Comparison of ENCODE assay signal across 1 cellular context in the genomic region with DNA sequence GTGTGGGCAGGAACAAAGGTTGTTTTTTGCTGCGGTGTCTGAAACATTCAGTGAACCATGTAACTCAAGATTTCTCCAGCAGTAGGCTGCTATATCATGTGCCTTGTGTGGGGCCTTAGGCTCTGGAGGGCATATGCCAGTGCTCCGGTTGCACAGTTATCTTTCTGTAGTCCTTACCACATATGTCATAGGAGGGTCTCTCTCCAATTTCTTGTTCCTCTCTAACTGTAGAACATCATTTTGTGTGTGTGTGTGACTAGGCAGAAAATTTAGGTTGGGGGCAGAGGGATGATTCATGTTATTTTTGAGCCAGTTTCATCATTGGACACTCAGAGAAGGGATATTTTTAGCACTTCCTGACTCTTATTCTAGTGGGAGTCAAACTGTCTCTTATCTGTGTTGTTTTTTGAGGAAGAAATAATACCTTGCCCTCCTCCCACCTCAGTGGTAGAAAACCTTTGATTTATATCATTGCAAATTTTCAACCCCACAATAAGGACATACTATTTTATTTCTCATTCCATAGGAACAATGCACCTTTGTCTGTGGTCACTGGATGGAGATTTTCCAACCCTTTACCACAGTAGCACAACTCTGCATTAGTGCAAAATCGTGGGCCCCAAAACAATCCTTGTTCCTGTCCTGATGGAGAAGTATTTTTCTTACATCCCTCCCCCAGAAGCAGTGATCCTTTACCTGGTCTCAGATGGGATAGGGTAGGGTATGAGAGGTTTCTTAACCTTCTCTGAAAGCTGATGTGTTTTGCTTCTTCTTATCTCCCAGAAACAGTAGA.
TF ChIP-seq lines count a peak whose summit lies in the region.

No MANE protein-coding gene starts in this region.

TF ChIP-seq in K562, 482 proteins besides CTCF, POLR2A, EP300 and RAD21 (continued from another document):
- TF ChIP-seq SMARCE1 (IDR thresholded peaks at IDR 0.05), result peak; percentile 89
- TF ChIP-seq CBFA2T3 (IDR thresholded peaks at IDR 0.05), result peak; percentile 49
- TF ChIP-seq, protein P1, sequence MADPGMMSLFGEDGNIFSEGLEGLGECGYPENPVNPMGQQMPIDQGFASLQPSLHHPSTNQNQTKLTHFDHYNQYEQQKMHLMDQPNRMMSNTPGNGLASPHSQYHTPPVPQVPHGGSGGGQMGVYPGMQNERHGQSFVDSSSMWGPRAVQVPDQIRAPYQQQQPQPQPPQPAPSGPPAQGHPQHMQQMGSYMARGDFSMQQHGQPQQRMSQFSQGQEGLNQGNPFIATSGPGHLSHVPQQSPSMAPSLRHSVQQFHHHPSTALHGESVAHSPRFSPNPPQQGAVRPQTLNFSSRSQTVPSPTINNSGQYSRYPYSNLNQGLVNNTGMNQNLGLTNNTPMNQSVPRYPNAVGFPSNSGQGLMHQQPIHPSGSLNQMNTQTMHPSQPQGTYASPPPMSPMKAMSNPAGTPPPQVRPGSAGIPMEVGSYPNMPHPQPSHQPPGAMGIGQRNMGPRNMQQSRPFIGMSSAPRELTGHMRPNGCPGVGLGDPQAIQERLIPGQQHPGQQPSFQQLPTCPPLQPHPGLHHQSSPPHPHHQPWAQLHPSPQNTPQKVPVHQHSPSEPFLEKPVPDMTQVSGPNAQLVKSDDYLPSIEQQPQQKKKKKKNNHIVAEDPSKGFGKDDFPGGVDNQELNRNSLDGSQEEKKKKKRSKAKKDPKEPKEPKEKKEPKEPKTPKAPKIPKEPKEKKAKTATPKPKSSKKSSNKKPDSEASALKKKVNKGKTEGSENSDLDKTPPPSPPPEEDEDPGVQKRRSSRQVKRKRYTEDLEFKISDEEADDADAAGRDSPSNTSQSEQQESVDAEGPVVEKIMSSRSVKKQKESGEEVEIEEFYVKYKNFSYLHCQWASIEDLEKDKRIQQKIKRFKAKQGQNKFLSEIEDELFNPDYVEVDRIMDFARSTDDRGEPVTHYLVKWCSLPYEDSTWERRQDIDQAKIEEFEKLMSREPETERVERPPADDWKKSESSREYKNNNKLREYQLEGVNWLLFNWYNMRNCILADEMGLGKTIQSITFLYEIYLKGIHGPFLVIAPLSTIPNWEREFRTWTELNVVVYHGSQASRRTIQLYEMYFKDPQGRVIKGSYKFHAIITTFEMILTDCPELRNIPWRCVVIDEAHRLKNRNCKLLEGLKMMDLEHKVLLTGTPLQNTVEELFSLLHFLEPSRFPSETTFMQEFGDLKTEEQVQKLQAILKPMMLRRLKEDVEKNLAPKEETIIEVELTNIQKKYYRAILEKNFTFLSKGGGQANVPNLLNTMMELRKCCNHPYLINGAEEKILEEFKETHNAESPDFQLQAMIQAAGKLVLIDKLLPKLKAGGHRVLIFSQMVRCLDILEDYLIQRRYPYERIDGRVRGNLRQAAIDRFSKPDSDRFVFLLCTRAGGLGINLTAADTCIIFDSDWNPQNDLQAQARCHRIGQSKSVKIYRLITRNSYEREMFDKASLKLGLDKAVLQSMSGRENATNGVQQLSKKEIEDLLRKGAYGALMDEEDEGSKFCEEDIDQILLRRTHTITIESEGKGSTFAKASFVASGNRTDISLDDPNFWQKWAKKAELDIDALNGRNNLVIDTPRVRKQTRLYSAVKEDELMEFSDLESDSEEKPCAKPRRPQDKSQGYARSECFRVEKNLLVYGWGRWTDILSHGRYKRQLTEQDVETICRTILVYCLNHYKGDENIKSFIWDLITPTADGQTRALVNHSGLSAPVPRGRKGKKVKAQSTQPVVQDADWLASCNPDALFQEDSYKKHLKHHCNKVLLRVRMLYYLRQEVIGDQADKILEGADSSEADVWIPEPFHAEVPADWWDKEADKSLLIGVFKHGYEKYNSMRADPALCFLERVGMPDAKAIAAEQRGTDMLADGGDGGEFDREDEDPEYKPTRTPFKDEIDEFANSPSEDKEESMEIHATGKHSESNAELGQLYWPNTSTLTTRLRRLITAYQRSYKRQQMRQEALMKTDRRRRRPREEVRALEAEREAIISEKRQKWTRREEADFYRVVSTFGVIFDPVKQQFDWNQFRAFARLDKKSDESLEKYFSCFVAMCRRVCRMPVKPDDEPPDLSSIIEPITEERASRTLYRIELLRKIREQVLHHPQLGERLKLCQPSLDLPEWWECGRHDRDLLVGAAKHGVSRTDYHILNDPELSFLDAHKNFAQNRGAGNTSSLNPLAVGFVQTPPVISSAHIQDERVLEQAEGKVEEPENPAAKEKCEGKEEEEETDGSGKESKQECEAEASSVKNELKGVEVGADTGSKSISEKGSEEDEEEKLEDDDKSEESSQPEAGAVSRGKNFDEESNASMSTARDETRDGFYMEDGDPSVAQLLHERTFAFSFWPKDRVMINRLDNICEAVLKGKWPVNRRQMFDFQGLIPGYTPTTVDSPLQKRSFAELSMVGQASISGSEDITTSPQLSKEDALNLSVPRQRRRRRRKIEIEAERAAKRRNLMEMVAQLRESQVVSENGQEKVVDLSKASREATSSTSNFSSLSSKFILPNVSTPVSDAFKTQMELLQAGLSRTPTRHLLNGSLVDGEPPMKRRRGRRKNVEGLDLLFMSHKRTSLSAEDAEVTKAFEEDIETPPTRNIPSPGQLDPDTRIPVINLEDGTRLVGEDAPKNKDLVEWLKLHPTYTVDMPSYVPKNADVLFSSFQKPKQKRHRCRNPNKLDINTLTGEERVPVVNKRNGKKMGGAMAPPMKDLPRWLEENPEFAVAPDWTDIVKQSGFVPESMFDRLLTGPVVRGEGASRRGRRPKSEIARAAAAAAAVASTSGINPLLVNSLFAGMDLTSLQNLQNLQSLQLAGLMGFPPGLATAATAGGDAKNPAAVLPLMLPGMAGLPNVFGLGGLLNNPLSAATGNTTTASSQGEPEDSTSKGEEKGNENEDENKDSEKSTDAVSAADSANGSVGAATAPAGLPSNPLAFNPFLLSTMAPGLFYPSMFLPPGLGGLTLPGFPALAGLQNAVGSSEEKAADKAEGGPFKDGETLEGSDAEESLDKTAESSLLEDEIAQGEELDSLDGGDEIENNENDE (IDR thresholded peaks at IDR 0.05; ENCODE audit: low read depth, low read length), result no peak
- TF ChIP-seq ZNF766 (CRISPR knock-in tag; conservative IDR thresholded peaks at IDR 0.05), result peak; percentile 90
- TF ChIP-seq SRF (CRISPR knock-in tag; IDR thresholded peaks at IDR 0.05), result no peak
- no peak for TF ChIP-seq PHTF2 (CRISPR knock-in tag; IDR thresholded peaks at IDR 0.05)
- peak; percentile 47 for TF ChIP-seq EP400 (IDR thresholded peaks at IDR 0.05)
- TF ChIP-seq, protein P2, sequence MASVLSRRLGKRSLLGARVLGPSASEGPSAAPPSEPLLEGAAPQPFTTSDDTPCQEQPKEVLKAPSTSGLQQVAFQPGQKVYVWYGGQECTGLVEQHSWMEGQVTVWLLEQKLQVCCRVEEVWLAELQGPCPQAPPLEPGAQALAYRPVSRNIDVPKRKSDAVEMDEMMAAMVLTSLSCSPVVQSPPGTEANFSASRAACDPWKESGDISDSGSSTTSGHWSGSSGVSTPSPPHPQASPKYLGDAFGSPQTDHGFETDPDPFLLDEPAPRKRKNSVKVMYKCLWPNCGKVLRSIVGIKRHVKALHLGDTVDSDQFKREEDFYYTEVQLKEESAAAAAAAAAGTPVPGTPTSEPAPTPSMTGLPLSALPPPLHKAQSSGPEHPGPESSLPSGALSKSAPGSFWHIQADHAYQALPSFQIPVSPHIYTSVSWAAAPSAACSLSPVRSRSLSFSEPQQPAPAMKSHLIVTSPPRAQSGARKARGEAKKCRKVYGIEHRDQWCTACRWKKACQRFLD (CRISPR knock-in tag; IDR thresholded peaks at IDR 0.05), result 0 out of 2 replicates have a peak, but pooled peaks have one; percentile 45
- no peak for TF ChIP-seq HSF4 (CRISPR knock-in tag; IDR thresholded peaks at IDR 0.05; ENCODE audit: borderline replicate concordance)
- TF ChIP-seq XRCC3 (IDR thresholded peaks at IDR 0.05), result no peak
- TF ChIP-seq ZNF699 (CRISPR knock-in tag; IDR thresholded peaks at IDR 0.05; ENCODE audit: insufficient replicate concordance), result no peak
